22 cellular contexts compared by ENCODE assay signal in the genomic region with DNA sequence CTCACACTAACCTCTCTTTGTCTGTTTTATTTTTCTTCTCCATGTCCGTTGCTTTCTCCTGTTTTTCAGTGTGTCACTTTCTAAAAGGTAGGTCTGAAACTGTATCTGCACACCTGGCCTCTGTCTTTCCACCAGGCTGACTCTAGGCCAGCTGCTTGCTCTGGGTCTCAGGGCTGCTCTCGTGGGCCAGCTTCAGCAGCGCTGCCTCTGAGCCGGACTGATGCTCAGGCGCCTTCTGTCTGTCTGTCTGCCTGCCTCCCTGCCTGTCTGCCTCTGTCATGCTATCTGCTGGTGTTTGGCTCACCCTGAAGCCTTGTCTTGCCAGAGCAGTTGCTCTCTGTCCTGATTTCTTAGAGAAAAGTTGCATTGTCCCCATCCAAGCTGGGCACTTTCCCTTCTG. TPM values are rescaled to one million over a fixed set of nuclear protein-coding genes. Genes with fewer than 3 reads are reported as not detected.
DNase-seq lines count a peak whose midpoint lies in the region; ATAC-seq and TF ChIP-seq lines count a peak whose summit lies in the region.
"Had no signal": no experiment of that assay in that cellular context is flagged by ENCODE, and none has a peak within 500 bp of the region (broad histone marks: within the 10 kb centered on the region; RNA-seq: fewer than 3 reads in every experiment).

No MANE protein-coding gene starts in this region.

- H3K4me3 Mint-ChIP-seq in dendritic cell treated with granulocyte-macrophage colony-stimulating factor and Interleukin-4, amounts not matched to agents 40 ng/mL and 50 ng/mL, for 4 days = no peak overlapping the region
- no peak overlapping the region for H3K4me3 Mint-ChIP-seq in mesothelial cell of epicardium
- H3K4me3 Mint-ChIP-seq: activated naive CD4-positive, alpha-beta T cell treated with anti-CD3 and anti-CD28 coated beads for 36 hours; activated T-cell treated with anti-CD3 and anti-CD28 coated beads, Interleukin-2, amount 50 U/mL, for 24 hours; CD4-positive, CD25-positive, alpha-beta regulatory T cell; IgD-negative memory B cell had no signal

- H3K9me3 ChIP-seq in right atrium auricular region (no peaks in the 10 kb centered on the region), upper lobe of right lung (no peaks in the 10 kb centered on the region)
- H3K9me3 ChIP-seq: esophagus squamous epithelium, left lung had no signal

- DNase-seq in Right ventricle myocardium inferior (ENCODE audit: missing footprints) (peak; percentile 55), right atrium auricular region (ENCODE audit: low spot score) (no peak), mesothelial cell of epicardium (ENCODE audit: low spot score in 2 of 2, unreplicated experiment in 2 of 2) (no peak), upper lobe of right lung (no peak), hypothalamus (lab: John Stamatoyannopoulos, UW) (no peak), RPMI8226 (no peak), SW480 (ENCODE audit: low spot score) (no peak)
- DNase-seq: activated naive CD4-positive, alpha-beta T cell treated with anti-CD3 and anti-CD28 coated beads for 36 hours; activated T-cell treated with anti-CD3 and anti-CD28 coated beads, Interleukin-2, amount 50 U/mL, for 24 hours; CD4-positive, CD25-positive, alpha-beta regulatory T cell; DMS79; effector memory CD4-positive, alpha-beta T cell; esophagus squamous epithelium; NCI-H146 had no signal

- H3K27ac ChIP-seq in right atrium auricular region (peak overlapping the region in 1 of 2 donors; percentile 38), upper lobe of right lung (peak overlapping the region; percentile 32)
- H3K27ac ChIP-seq: HL-60 had no signal

- H3K36me3 ChIP-seq in right atrium auricular region (peaks cover 7% of the 10 kb centered on the region), upper lobe of right lung (peaks cover 12% of the 10 kb centered on the region)

- H3K4me1 Mint-ChIP-seq in dendritic cell treated with granulocyte-macrophage colony-stimulating factor and Interleukin-4, amounts not matched to agents 40 ng/mL and 50 ng/mL, for 4 days (ENCODE audit: low read depth) = peaks cover 46% of the 10 kb centered on the region
- peaks cover 9% of the 10 kb centered on the region for H3K4me1 Mint-ChIP-seq in mesothelial cell of epicardium

- intact Hi-C loops in Right ventricle myocardium inferior (cut with DNase I) (loop anchor here (5.0 kb wide), 1 partner anchor 35 kb away; a partner anchor contains a TSS), upper lobe of right lung (cut with DNase I) (loop anchor here (10.0 kb wide), 1 partner anchor 163 kb away; no protein-coding TSS in a partner anchor)
- intact Hi-C loops in dendritic cell treated with granulocyte-macrophage colony-stimulating factor and Interleukin-4, amounts not matched to agents 40 ng/mL and 50 ng/mL, for 4 days (cut with micrococcal nuclease) = no loop called here

- H3K27me3 ChIP-seq in right atrium auricular region = no peaks in the 10 kb centered on the region
- no peaks in the 10 kb centered on the region for H3K27me3 ChIP-seq in upper lobe of right lung
- H3K27me3 ChIP-seq: esophagus squamous epithelium, left lung had no signal

- no peak overlapping the region for H3K4me3 ChIP-seq in right atrium auricular region
- no peak overlapping the region for H3K4me3 ChIP-seq in upper lobe of right lung
- H3K4me3 ChIP-seq: esophagus squamous epithelium, GM12878, left lung had no signal

- ATAC-seq in Right ventricle myocardium inferior (no peak), upper lobe of right lung (no peak)
- ATAC-seq: activated CD4-positive, CD25-positive, alpha-beta regulatory T cell treated with anti-CD3 and anti-CD28 coated beads, Interleukin-2, amount 50 U/mL, for 24 hours; GM12878 had no signal

- no peaks in the 10 kb centered on the region for H3K27me3 Mint-ChIP-seq in dendritic cell treated with granulocyte-macrophage colony-stimulating factor and Interleukin-4, amounts not matched to agents 40 ng/mL and 50 ng/mL, for 4 days
- H3K27me3 Mint-ChIP-seq in mesothelial cell of epicardium (ENCODE audit: low read depth) = no peaks in the 10 kb centered on the region
- H3K27me3 Mint-ChIP-seq: activated T-cell treated with anti-CD3 and anti-CD28 coated beads, Interleukin-2, amount 50 U/mL, for 24 hours; CD4-positive, CD25-positive, alpha-beta regulatory T cell; IgD-negative memory B cell had no signal

- TF ChIP-seq CTCF in right atrium auricular region (IDR thresholded peaks at IDR 0.05) (no peak), mesothelial cell of epicardium (IDR thresholded peaks at IDR 0.05; ENCODE audit: unreplicated experiment) (no peak), upper lobe of right lung (IDR thresholded peaks at IDR 0.05) (no peak)

- no peaks in the 10 kb centered on the region for H3K9me3 Mint-ChIP-seq in dendritic cell treated with granulocyte-macrophage colony-stimulating factor and Interleukin-4, amounts not matched to agents 40 ng/mL and 50 ng/mL, for 4 days
- no peaks in the 10 kb centered on the region for H3K9me3 Mint-ChIP-seq in mesothelial cell of epicardium
- H3K9me3 Mint-ChIP-seq: activated naive CD4-positive, alpha-beta T cell treated with anti-CD3 and anti-CD28 coated beads for 36 hours; activated T-cell treated with anti-CD3 and anti-CD28 coated beads, Interleukin-2, amount 50 U/mL, for 24 hours; IgD-negative memory B cell had no signal

- H3K36me3 Mint-ChIP-seq in dendritic cell treated with granulocyte-macrophage colony-stimulating factor and Interleukin-4, amounts not matched to agents 40 ng/mL and 50 ng/mL, for 4 days (ENCODE audit: low read depth) = peaks cover 60% of the 10 kb centered on the region
- peaks cover 5% of the 10 kb centered on the region for H3K36me3 Mint-ChIP-seq in mesothelial cell of epicardium
- H3K36me3 Mint-ChIP-seq: CD4-positive, CD25-positive, alpha-beta regulatory T cell; IgD-negative memory B cell had no signal

- peaks cover 0 to 47% of the 10 kb centered on the region in 2 donors for H3K4me1 ChIP-seq in right atrium auricular region
- H3K4me1 ChIP-seq in upper lobe of right lung = peaks cover 37% of the 10 kb centered on the region

- peak overlapping the region; percentile 16 for H3K27ac Mint-ChIP-seq in dendritic cell treated with granulocyte-macrophage colony-stimulating factor and Interleukin-4, amounts not matched to agents 40 ng/mL and 50 ng/mL, for 4 days
- peak overlapping the region; percentile 69 for H3K27ac Mint-ChIP-seq in mesothelial cell of epicardium
- H3K27ac Mint-ChIP-seq: activated naive CD4-positive, alpha-beta T cell treated with anti-CD3 and anti-CD28 coated beads for 36 hours; activated T-cell treated with anti-CD3 and anti-CD28 coated beads, Interleukin-2, amount 50 U/mL, for 24 hours; CD4-positive, CD25-positive, alpha-beta regulatory T cell; IgD-negative memory B cell had no signal

RNA-seq across cellular contexts. Expression of a gene that starts 16.1 kb away (rescaled TPM):
- total RNA-seq in Right ventricle myocardium inferior (137 TPM), right atrium auricular region (100 to 1,000 TPM in 1 of 2 donors, 10 to 100 TPM in 1; 63.7 to 107 TPM), mesothelial cell of epicardium (143 to 151 TPM (median 149 TPM) in 3 replicates), upper lobe of right lung (298 TPM)

RNA-seq across cellular contexts. Expression of a gene that starts 22.5 kb away (rescaled TPM):
- 16.2 TPM for total RNA-seq in Right ventricle myocardium inferior
- total RNA-seq in right atrium auricular region = 10 to 100 TPM; 10.6 to 12.6 TPM
- total RNA-seq in mesothelial cell of epicardium = 46.3 to 47.2 TPM (median 46.4 TPM) in 3 replicates
- total RNA-seq in upper lobe of right lung = 61.7 TPM

RNA-seq across cellular contexts. Expression of a gene that starts 22.7 kb away (rescaled TPM):
- total RNA-seq in Right ventricle myocardium inferior = 14.8 TPM
- total RNA-seq in right atrium auricular region = 10 to 100 TPM in 1 of 2 donors, 1 to 10 TPM in 1; 9.6 to 10.5 TPM
- total RNA-seq in mesothelial cell of epicardium = 24.2 to 25.0 TPM (median 24.7 TPM) in 3 replicates
- 43.7 TPM for total RNA-seq in upper lobe of right lung

RNA-seq across cellular contexts. Expression of a gene that starts 26.5 kb away (rescaled TPM):
- total RNA-seq in Right ventricle myocardium inferior = 0.19 TPM
- total RNA-seq in right atrium auricular region = under 1 TPM; 0.22 to 0.51 TPM
- 17.4 to 17.9 TPM (median 17.5 TPM) in 3 replicates for total RNA-seq in mesothelial cell of epicardium
- total RNA-seq in upper lobe of right lung = not detected
- total RNA-seq: activated naive CD4-positive, alpha-beta T cell treated with anti-CD3 and anti-CD28 coated beads for 36 hours; CD4-positive, CD25-positive, alpha-beta regulatory T cell; GM12878 had no signal

RNA-seq across cellular contexts. Expression of a gene that starts 33.6 kb away (rescaled TPM):
- total RNA-seq in Right ventricle myocardium inferior (not detected), right atrium auricular region (1 to 10 TPM in 1 of 2 donors, not detected in 1; 1.5 TPM), mesothelial cell of epicardium (0.75 to 1.7 TPM (median 1.1 TPM) in 3 replicates), upper lobe of right lung (1.4 TPM)
- total RNA-seq: chondrocyte, glomerular endothelial cell had no signal
